In genomic region chr12:30286345-30286926, GRCh38 we compare ENCODE assay signal across 8 cellular contexts.
DNase-seq lines count a peak whose midpoint lies in the region; ATAC-seq and TF ChIP-seq lines count a peak whose summit lies in the region.

No MANE protein-coding gene starts in this region.

- H3K36me3 ChIP-seq in cardiac muscle cell (no peaks in the 10 kb centered on the region), esophagus squamous epithelium (no peaks in the 10 kb centered on the region), testis (ENCODE audit: low read depth, missing control alignments) (no peaks in the 10 kb centered on the region)

- H3K27me3 ChIP-seq in cardiac muscle cell, result no peaks in the 10 kb centered on the region
- no peaks in the 10 kb centered on the region for H3K27me3 ChIP-seq in esophagus squamous epithelium
- no peaks in the 10 kb centered on the region for H3K27me3 ChIP-seq in testis

- H3K9me3 ChIP-seq in cardiac muscle cell (ENCODE audit: low read depth), result no peaks in the 10 kb centered on the region
- no peaks in the 10 kb centered on the region for H3K9me3 ChIP-seq in esophagus squamous epithelium
- H3K9me3 ChIP-seq in testis, result no peaks in the 10 kb centered on the region

- peak; percentile 75 for TF ChIP-seq CTCF in cardiac muscle cell (IDR thresholded peaks at IDR 0.05; ENCODE audit: low read depth, low read length)
- TF ChIP-seq CTCF in esophagus squamous epithelium (IDR thresholded peaks at IDR 0.05), result peak in 5 of 6 experiments; percentile 37 to 63 (median 49)
- peak in 2 of 3 experiments; percentile 40 to 46 for TF ChIP-seq CTCF in testis (IDR thresholded peaks at IDR 0.05)

- H3K4me3 ChIP-seq in cardiac muscle cell (no peak overlapping the region), esophagus squamous epithelium (no peak overlapping the region), testis (no peak overlapping the region)

- intact Hi-C loops in Right ventricle myocardium superior (cut with DNase I), result no loop called here
- intact Hi-C loops in esophagus squamous epithelium (cut with DNase I), result no loop called here
- intact Hi-C loops in testis (cut with DNase I; ENCODE audit: low total_unique reads), result no loop called here

- DNase-seq in cardiac muscle cell (ENCODE audit: low read depth in 1 of 2, low spot score in 1 of 2) (peak; percentile 46 to 76), Right ventricle myocardium superior (no peak), NCI-H82 treated with DMSO at 0.1 percent for 48 hours (lab: John Stamatoyannopoulos, UW; ENCODE audit: unreplicated experiment) (peak; percentile 32), esophagus squamous epithelium (lab: John Stamatoyannopoulos, UW) (no peak), testis (peak; percentile 21), activated gamma-delta T cell (lab: John Stamatoyannopoulos, UW) (no peak)
- DNase-seq in activated CD4-positive, alpha-beta T cell treated with anti-CD3 and anti-CD28 coated beads, Interleukin-2, amount 50 U/mL, for 4 hours, result no peak

- H3K4me1 ChIP-seq in cardiac muscle cell (ENCODE audit: low read depth), result no peaks in the 10 kb centered on the region
- H3K4me1 ChIP-seq in esophagus squamous epithelium, result no peaks in the 10 kb centered on the region
- no peaks in the 10 kb centered on the region for H3K4me1 ChIP-seq in testis

- TF ChIP-seq POLR2A in esophagus squamous epithelium (IDR thresholded peaks at IDR 0.05), result no peak
- no peak for TF ChIP-seq POLR2A in testis (IDR thresholded peaks at IDR 0.05)

- no peak for ATAC-seq in Right ventricle myocardium superior (ENCODE audit: poor library complexity)
- no peak for ATAC-seq in HG03469 (IDR thresholded peaks at IDR 0.05; ENCODE audit: unreplicated experiment)

- WGBS in esophagus squamous epithelium, 2 donors, result 21 to 31% methylated on average over 1 of the region's 1 CpG
- 59 to 74% methylated on average over 1 of the region's 1 CpG for WGBS in testis, 2 donors

- no peak overlapping the region for H3K27ac ChIP-seq in cardiac muscle cell
- H3K27ac ChIP-seq in esophagus squamous epithelium, result no peak overlapping the region
- H3K27ac ChIP-seq in testis, result no peak overlapping the region

Comparison
In these comparisons a context has a peak if more than half of its experiments do, and no peak if none do; other contexts are left out.
1. DNase-seq: peak in cardiac muscle cell (2 of 2), NCI-H82 treated with DMSO at 0.1 percent for 48 hours (single experiment) and testis (single experiment); none in Right ventricle myocardium superior (single experiment), esophagus squamous epithelium (single experiment), activated gamma-delta T cell (single experiment) and activated CD4-positive, alpha-beta T cell treated with anti-CD3 and anti-CD28 coated beads, Interleukin-2, amount 50 U/mL, for 4 hours (0 of 2).
2. Peak in every context shown above with its lines, with median percentiles within 50 percentile points of each other: CTCF ChIP-seq.